22 cellular contexts compared by ENCODE assay signal in genomic region chr11:114209904-114210303, GRCh38.
A peak's percentile ranks its signal among the peaks of the same experiment; 100 is the strongest.
DNase-seq lines count a peak whose midpoint lies in the region; ATAC-seq, FAIRE-seq and TF ChIP-seq lines count a peak whose summit lies in the region.
"Had no signal": no experiment of that assay in that cellular context is flagged by ENCODE, and none has a peak within 500 bp of the region (broad histone marks: within the 10 kb centered on the region; RNA-seq: fewer than 3 reads in every experiment).

No MANE protein-coding gene starts in this region.

- 22 to 26% methylated on average over 9 of the region's 9 CpGs for WGBS in pancreas, 2 donors
- 90 to 96% methylated on average over 9 of the region's 9 CpGs for whole genome bisulfite sequencing in heart right ventricle, 2 donors

- no TSS peak for BruUV-seq in Calu3 (replicated peaks; lab: Mats Ljungman, UMichigan)

- H3K27me3 ChIP-seq in pancreas (no peaks in the 10 kb centered on the region), heart right ventricle (no peaks in the 10 kb centered on the region), tibial artery (no peaks in the 10 kb centered on the region)
- H3K27me3 ChIP-seq: suprapubic skin had no signal

- TF ChIP-seq CTCF in Calu3 (IDR thresholded peaks at IDR 0.05; ENCODE audit: unreplicated experiment) (no peak), pancreas (IDR thresholded peaks at IDR 0.05) (no peak), heart right ventricle (IDR thresholded peaks at IDR 0.05) (no peak), tibial artery (IDR thresholded peaks at IDR 0.05) (no peak)

- H3K27ac ChIP-seq in pancreas (peak overlapping the region in 3 of 4 donors; percentile 4 to 48 (median 35)), heart right ventricle (no peak overlapping the region), tibial artery (peak overlapping the region in 1 of 2 donors; percentile 36)
- H3K27ac ChIP-seq: SK-N-MC, suprapubic skin had no signal

- H3K4me3 Mint-ChIP-seq in Calu3 (ENCODE audit: low read depth, unreplicated experiment) = peak overlapping the region; percentile 47
- H3K4me3 Mint-ChIP-seq: activated T-cell treated with anti-CD3 and anti-CD28 coated beads, Interleukin-2, amount 50 U/mL, for 72 hours; B cell; H9 had no signal

- no peaks in the 10 kb centered on the region for H3K36me3 ChIP-seq in pancreas
- H3K36me3 ChIP-seq in heart right ventricle = peaks cover 0 to 33% (median 0%) of the 10 kb centered on the region in 9 donors
- peaks cover 63 to 95% (median 85%) of the 10 kb centered on the region in 3 donors for H3K36me3 ChIP-seq in tibial artery

- no peaks in the 10 kb centered on the region for H3K9me3 Mint-ChIP-seq in Calu3 (ENCODE audit: low read depth, unreplicated experiment)
- H3K9me3 Mint-ChIP-seq: activated T-cell treated with anti-CD3 and anti-CD28 coated beads, Interleukin-2, amount 50 U/mL, for 72 hours; H9 had no signal

- no peak overlapping the region for H3K4me3 ChIP-seq in pancreas
- no peak overlapping the region for H3K4me3 ChIP-seq in heart right ventricle
- no peak overlapping the region for H3K4me3 ChIP-seq in tibial artery
- H3K4me3 ChIP-seq: lung, SK-N-MC, suprapubic skin had no signal

- no peaks in the 10 kb centered on the region for H3K9me3 ChIP-seq in pancreas
- H3K9me3 ChIP-seq in heart right ventricle = no peaks in the 10 kb centered on the region
- H3K9me3 ChIP-seq in tibial artery = no peaks in the 10 kb centered on the region
- H3K9me3 ChIP-seq: suprapubic skin had no signal

- peaks cover 16% of the 10 kb centered on the region for H3K27me3 Mint-ChIP-seq in Calu3 (ENCODE audit: unreplicated experiment)
- H3K27me3 Mint-ChIP-seq: B cell had no signal

- peaks cover 25% of the 10 kb centered on the region for H3K4me1 Mint-ChIP-seq in Calu3 (ENCODE audit: low read depth, unreplicated experiment)

- no peaks in the 10 kb centered on the region for H3K36me3 Mint-ChIP-seq in Calu3 (ENCODE audit: insufficient read depth, unreplicated experiment)

- DNase-seq in Calu3 = peak; percentile 41
- DNase-seq in NCI-H2227 (lab: John Stamatoyannopoulos, UW; ENCODE audit: unreplicated experiment) = peak; percentile 54
- peak; percentile 26 for DNase-seq in kidney glomerular epithelial cell (lab: John Stamatoyannopoulos, UW)
- peak in 3 of 6 donors; percentile 20 to 50 (median 36) for DNase-seq in pancreas
- no peak for DNase-seq in heart right ventricle
- DNase-seq in tibial artery = no peak
- DNase-seq in putamen (ENCODE audit: low spot score) = no peak
- DNase-seq in T-helper 9 cell = no peak
- DNase-seq: activated T-cell treated with anti-CD3 and anti-CD28 coated beads, Interleukin-2, amount 50 U/mL, for 72 hours; caudate nucleus; DMS153; H9; MM.1S; NCI-H187 treated with DMSO at 0.1 percent for 48 hours; PC-3; stimulated activated CD4-positive, alpha-beta T cell treated with anti-CD3 and anti-CD28 coated beads, Interleukin-2, amount 100 ng/mL, for 48 hours had no signal

- H3K4me1 ChIP-seq in pancreas = peaks cover 9 to 16% (median 12%) of the 10 kb centered on the region in 3 donors
- H3K4me1 ChIP-seq in heart right ventricle = peaks cover 2 to 52% (median 46%) of the 10 kb centered on the region in 9 donors
- peaks cover 0 to 98% (median 57%) of the 10 kb centered on the region in 4 donors for H3K4me1 ChIP-seq in tibial artery

- ATAC-seq in pancreas (peak; percentile 64 to 95 (median 84)), heart right ventricle (no peak)
- ATAC-seq: activated T-cell treated with anti-CD3 and anti-CD28 coated beads, Interleukin-2, amount 50 U/mL, for 72 hours; PC-3; sciatic nerve had no signal

- intact Hi-C loops in Calu3 (cut with micrococcal nuclease; ENCODE audit: unreplicated experiment) (no loop called here), pancreas (cut with DNase I) (no loop called here), heart right ventricle (cut with DNase I) (loop anchor here in 2 of 10 donors (5.0 kb wide), 2 partner anchors 32 to 37 kb away; no protein-coding TSS in a partner anchor), tibial artery (cut with DNase I; ENCODE audit: low total_unique reads) (loop anchor here (10.0 kb wide), 1 partner anchor 45 kb away; no protein-coding TSS in a partner anchor)

- CTCF ChIA-PET in Calu3 (lab: Charles Lee) = no interaction called here

- FAIRE-seq in pancreas (lab: Jason Lieb, UNC) = no peak
- FAIRE-seq: endometrium had no signal

- peak overlapping the region; percentile 48 for H3K27ac Mint-ChIP-seq in Calu3 (ENCODE audit: unreplicated experiment)
- H3K27ac Mint-ChIP-seq: activated T-cell treated with anti-CD3 and anti-CD28 coated beads, Interleukin-2, amount 50 U/mL, for 72 hours; B cell; H9 had no signal

Comparison
In these comparisons a context has a peak if more than half of its experiments do, and no peak if none do; other contexts are left out.
1. DNase-seq: peak in Calu3 (single experiment), NCI-H2227 (single experiment) and kidney glomerular epithelial cell (single experiment); none in heart right ventricle (0 of 2), tibial artery (0 of 2), putamen (single experiment) and T-helper 9 cell (single experiment).
2. ATAC-seq: peak in pancreas (4 of 4); none in heart right ventricle (0 of 8).
3. H3K27ac ChIP-seq: peak in pancreas (3 of 4); none in heart right ventricle (0 of 10).